In the genomic region with DNA sequence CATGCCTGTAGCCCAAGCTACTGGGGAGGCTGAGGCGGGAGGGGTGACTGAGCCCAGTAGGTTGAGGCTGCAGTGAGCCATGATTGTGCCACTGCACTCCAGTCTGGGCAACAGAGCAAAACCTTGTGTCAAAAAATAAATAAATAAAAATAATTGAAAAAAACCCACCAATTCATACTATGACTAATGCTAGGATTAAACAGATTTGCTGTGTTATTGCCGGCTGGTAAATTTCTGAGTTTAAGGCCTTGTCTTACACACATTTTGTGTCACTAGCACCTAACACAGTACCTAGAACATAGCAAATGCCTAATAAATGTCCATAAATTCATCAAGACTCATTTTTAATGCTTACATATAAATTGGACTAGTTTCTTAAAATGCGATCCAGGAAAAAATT, we compare ENCODE assay signal across 10 cellular contexts. TPM values are rescaled to one million over a fixed set of nuclear protein-coding genes. Genes with fewer than 3 reads are reported as not detected.
DNase-seq lines count a peak whose midpoint lies in the region; ATAC-seq and TF ChIP-seq lines count a peak whose summit lies in the region.
"Had no signal": no experiment of that assay in that cellular context is flagged by ENCODE, and none has a peak within 500 bp of the region (broad histone marks: within the 10 kb centered on the region; RNA-seq: fewer than 3 reads in every experiment).

No MANE protein-coding gene starts in this region.

- 83% methylated on average over 3 of the region's 3 CpGs for WGBS in heart right ventricle, 2 donors
- 84 to 89% (median 86%) methylated on average over 3 of the region's 3 CpGs for WGBS in adrenal gland, 4 donors
- 90 to 93% methylated on average over 3 of the region's 3 CpGs for WGBS in lung, 2 donors

- peaks cover 0 to under 1% (median 0%) of the 10 kb centered on the region in 9 donors for H3K36me3 ChIP-seq in heart right ventricle
- H3K36me3 ChIP-seq in adrenal gland (replicated peaks in 1 of 2): no peaks in the 10 kb centered on the region
- peaks cover 0 to 1% of the 10 kb centered on the region in 2 donors for H3K36me3 ChIP-seq in lung (ENCODE audit: control insufficient read depth in 2 of 2, insufficient read depth in 2 of 2, low read length in 2 of 2)
- no peaks in the 10 kb centered on the region for H3K36me3 ChIP-seq in upper lobe of right lung
- H3K36me3 ChIP-seq: BE2C had no signal

- intact Hi-C loops in heart right ventricle (cut with DNase I): no loop called here
- intact Hi-C loops in cardiac septum (cut with DNase I): no loop called here
- intact Hi-C loops in adrenal gland (cut with DNase I): no loop called here
- intact Hi-C loops in upper lobe of right lung (cut with DNase I): no loop called here

- DNase-seq in heart right ventricle (no peak), cardiac septum (ENCODE audit: low spot score) (no peak), adrenal gland (no peak), lung (ENCODE audit: low spot score) (no peak), upper lobe of right lung (no peak), COLO829 (ENCODE audit: low spot score) (no peak), AML-193 (lab: John Stamatoyannopoulos, UW) (no peak), NCI-H2227 treated with DMSO at 0.1 percent for 48 hours (lab: John Stamatoyannopoulos, UW) (no peak)
- DNase-seq: BE2C, KBM-7 had no signal

- no peak for TF ChIP-seq POLR2A in adrenal gland (IDR thresholded peaks at IDR 0.05)

- H3K9me3 ChIP-seq in heart right ventricle (no peaks in the 10 kb centered on the region), adrenal gland (replicated peaks in 1 of 3) (no peaks in the 10 kb centered on the region), lung (ENCODE audit: control insufficient read depth in 2 of 2, insufficient read depth in 1 of 2, low read length in 1 of 2) (no peaks in the 10 kb centered on the region), upper lobe of right lung (no peaks in the 10 kb centered on the region)
- H3K9me3 ChIP-seq: BE2C had no signal

- H3K4me1 ChIP-seq in heart right ventricle: peaks cover 24 to 98% (median 84%) of the 10 kb centered on the region in 9 donors
- peaks cover 39 to 64% of the 10 kb centered on the region in 2 donors for H3K4me1 ChIP-seq in adrenal gland (replicated peaks in 1 of 2)
- peaks cover 18 to 32% of the 10 kb centered on the region in 2 donors for H3K4me1 ChIP-seq in lung (ENCODE audit: control insufficient read depth in 2 of 2, insufficient read depth in 2 of 2, low read length in 2 of 2)
- H3K4me1 ChIP-seq in upper lobe of right lung: peaks cover 65% of the 10 kb centered on the region

- no peak for ATAC-seq in heart right ventricle
- ATAC-seq in lung (ENCODE audit: insufficient read depth, low FRiP score): no peak
- no peak for ATAC-seq in upper lobe of right lung

- TF ChIP-seq CTCF in heart right ventricle (IDR thresholded peaks at IDR 0.05) (no peak), adrenal gland (IDR thresholded peaks at IDR 0.05) (no peak), lung (IDR thresholded peaks at IDR 0.05; ENCODE audit: control extremely low read depth, extremely low read depth) (no peak), upper lobe of right lung (IDR thresholded peaks at IDR 0.05) (no peak)

- H3K27ac ChIP-seq in heart right ventricle (peak overlapping the region; percentile 59 to 94 (median 92)), adrenal gland (peak overlapping the region in 4 of 5 donors; percentile 35 to 98 (median 66)), lung (ENCODE audit: low read depth in 1 of 2, low read length in 1 of 2) (peak overlapping the region; percentile 3 to 91), upper lobe of right lung (peak overlapping the region; percentile 70)

- no peaks in the 10 kb centered on the region for H3K27me3 ChIP-seq in heart right ventricle
- no peaks in the 10 kb centered on the region for H3K27me3 ChIP-seq in adrenal gland
- H3K27me3 ChIP-seq in lung (ENCODE audit: control insufficient read depth, insufficient read depth): no peaks in the 10 kb centered on the region
- H3K27me3 ChIP-seq in upper lobe of right lung: no peaks in the 10 kb centered on the region
- H3K27me3 ChIP-seq: BE2C had no signal

- peak overlapping the region in 2 of 10 donors; percentile 5 to 15 for H3K4me3 ChIP-seq in heart right ventricle
- H3K4me3 ChIP-seq in adrenal gland: no peak overlapping the region
- H3K4me3 ChIP-seq in lung: no peak overlapping the region
- H3K4me3 ChIP-seq in upper lobe of right lung: no peak overlapping the region

RNA-seq across cellular contexts. Expression of a gene that starts 8.7 kb away (rescaled TPM):
- total RNA-seq in heart right ventricle (10 to 100 TPM; 44.3 to 79.2 (median 50.0) TPM), cardiac septum (45.6 TPM), adrenal gland (100 to 1,000 TPM in 2 of 8 donors, 10 to 100 TPM in 6; 56.2 to 102 (median 87.6) TPM), lung (10 to 100 TPM; 79.7 to 83.0 TPM), upper lobe of right lung (63.1 TPM)
- polyA plus RNA-seq in heart right ventricle (10 to 100 TPM; 18.9 to 26.4 TPM), adrenal gland (10 to 100 TPM; 16.8 to 57.6 (median 24.5) TPM), lung (10 to 100 TPM; 16.4 to 36.2 TPM)

RNA-seq across cellular contexts. Expression of a gene that starts 35.7 kb away (rescaled TPM):
- total RNA-seq in heart right ventricle: 10 to 100 TPM; 15.8 to 32.4 (median 21.1) TPM
- polyA plus RNA-seq in heart right ventricle: 10 to 100 TPM; 13.6 to 43.1 TPM
- total RNA-seq in cardiac septum: 24.8 TPM
- 10 to 100 TPM in 6 of 8 donors, 1 to 10 TPM in 2; 6.9 to 19.4 (median 15.2) TPM for total RNA-seq in adrenal gland
- 10 to 100 TPM; 18.7 to 37.7 (median 20.9) TPM for polyA plus RNA-seq in adrenal gland
- 10 to 100 TPM; 25.6 to 26.2 TPM for total RNA-seq in lung
- 10 to 100 TPM; 10.3 to 14.0 TPM for polyA plus RNA-seq in lung
- total RNA-seq in upper lobe of right lung: 17.9 TPM
